Comparison of ENCODE assay signal across 1 cellular context in genomic region chr5:114430532-114430931, GRCh38.
A peak's percentile ranks its signal among the peaks of the same experiment; 100 is the strongest.
TF ChIP-seq lines count a peak whose summit lies in the region.

No MANE protein-coding gene starts in this region.

TF ChIP-seq in GM12878, 131 proteins besides CTCF, POLR2A, EP300 and RAD21:
- TF ChIP-seq CUX1 (IDR thresholded peaks at IDR 0.05; ENCODE audit: insufficient replicate concordance, low read depth, low read length) (peak; percentile 69), MTA3 (IDR thresholded peaks at IDR 0.05; ENCODE audit: borderline replicate concordance, low read length) (no peak), ZNF217 (IDR thresholded peaks at IDR 0.05) (no peak), ATF2 (IDR thresholded peaks at IDR 0.05; ENCODE audit: low read length) (no peak; the same call in 1 of the 2 replicates), SUZ12 (IDR thresholded peaks at IDR 0.05; ENCODE audit: unreplicated experiment) (no peak), PAX8 (IDR thresholded peaks at IDR 0.05) (no peak), NFIC (IDR thresholded peaks at IDR 0.05; ENCODE audit: low read depth, low read length) (peak; percentile 61; the same call in 1 of the 2 replicates), BCL11A (IDR thresholded peaks at IDR 0.05; ENCODE audit: low read depth, low read length) (no peak), TCF3 (IDR thresholded peaks at IDR 0.05; ENCODE audit: borderline replicate concordance, insufficient read depth, low read depth, low read length) (no peak), IKZF2 (IDR thresholded peaks at IDR 0.05) (peak; percentile 68 to 72; a peak in 2 of 4 replicates), RELA (IDR thresholded peaks at IDR 0.05; ENCODE audit: borderline replicate concordance, partially characterized antibody) (peak; percentile 81), RELB (IDR thresholded peaks at IDR 0.05; ENCODE audit: low read depth) (peak; percentile 91), MLLT1 (IDR thresholded peaks at IDR 0.05) (no peak), RUNX3 (IDR thresholded peaks at IDR 0.05; ENCODE audit: low read length) (peak; percentile 40; the same call in 1 of the 2 replicates), CBX3 (IDR thresholded peaks at IDR 0.05; ENCODE audit: borderline replicate concordance, low read depth) (no peak), PAX5 (IDR thresholded peaks at IDR 0.05; ENCODE audit: borderline replicate concordance, low read depth, low read length) (no peak), FOXM1 (IDR thresholded peaks at IDR 0.05; ENCODE audit: low read depth, low read length) (peak; percentile 27; the same call in 1 of the 2 replicates), ZNF592 (IDR thresholded peaks at IDR 0.05) (peak; percentile 53; the same call in 1 of the 2 replicates), IKZF1 (conservative IDR thresholded peaks at IDR 0.05) (peak; percentile 55; the same call in 1 of the 2 replicates), MTA2 (IDR thresholded peaks at IDR 0.05; ENCODE audit: low read depth) (peak; percentile 80), NFYA (IDR thresholded peaks at IDR 0.05; ENCODE audit: borderline replicate concordance, low read depth, low read length) (no peak), CBX5 (IDR thresholded peaks at IDR 0.05; ENCODE audit: low read depth) (no peak), MEF2B (IDR thresholded peaks at IDR 0.05; ENCODE audit: partially characterized antibody, poor library complexity, severe bottlenecking) (peak; percentile 30)
